ENCODE assay signal across 15 cellular contexts in genomic region chr2:204860249-204860648, GRCh38.
A peak's percentile ranks its signal among the peaks of the same experiment; 100 is the strongest.
DNase-seq lines count a peak whose midpoint lies in the region; ATAC-seq and TF ChIP-seq lines count a peak whose summit lies in the region.
"Had no signal": no experiment of that assay in that cellular context is flagged by ENCODE, and none has a peak within 500 bp of the region (broad histone marks: within the 10 kb centered on the region; RNA-seq: fewer than 3 reads in every experiment).

No MANE protein-coding gene starts in this region.

- DNase-seq in GM23248, result peak; percentile 53
- DNase-seq in NCI-H82 (lab: John Stamatoyannopoulos, UW), result peak; percentile 91
- DNase-seq in globus pallidus (ENCODE audit: low spot score), result peak; percentile 58
- DNase-seq in HUDEP-2 (lab: John Stamatoyannopoulos, UW; ENCODE audit: unreplicated experiment in 76 of 76), result no peak
- DNase-seq in coronary artery (ENCODE audit: low spot score), result no peak
- DNase-seq in cortex of kidney (lab: John Stamatoyannopoulos, UW), result no peak
- DNase-seq in upper lobe of left lung, result no peak
- DNase-seq: activated CD8-positive, alpha-beta memory T cell treated with anti-CD3 and anti-CD28 coated beads for 24 hours; lower lobe of right lung; NCI-H1930; nephron progenitor cell; stimulated activated CD4-positive, alpha-beta T cell treated with anti-CD3 and anti-CD28 coated beads, Interleukin-2, amount 100 ng/mL, for 48 hours; T-cell had no signal

- no peak overlapping the region for H3K9ac ChIP-seq in GM23248
- no peak overlapping the region for H3K9ac ChIP-seq in rectal smooth muscle tissue (ENCODE audit: low read length)

- H3K4me1 ChIP-seq in GM23248 (ENCODE audit: insufficient read depth) (no peaks in the 10 kb centered on the region), rectal smooth muscle tissue (ENCODE audit: control insufficient read depth, insufficient read depth, low read length) (no peaks in the 10 kb centered on the region), upper lobe of left lung (no peaks in the 10 kb centered on the region)
- H3K4me1 ChIP-seq: lower lobe of right lung had no signal

- H3K9me3 ChIP-seq in GM23248 (ENCODE audit: low read depth), result no peaks in the 10 kb centered on the region
- no peaks in the 10 kb centered on the region for H3K9me3 ChIP-seq in upper lobe of left lung
- H3K9me3 ChIP-seq: esophagus muscularis mucosa, lower lobe of right lung had no signal

- WGBS in GM23248 (ENCODE audit: low coverage in 1 of 2, low lambda C conversion rate in 2 of 2, missing lambda C conversion rate in 2 of 2), 2 experiments, result 26 to 27% methylated on average over 6 of the region's 6 CpGs
- WGBS in upper lobe of left lung, 2 donors, result 77 to 82% methylated on average over 6 of the region's 6 CpGs

- no peak overlapping the region for H3K4me2 ChIP-seq in GM23248 (ENCODE audit: unreplicated experiment)

- H3K79me2 ChIP-seq in GM23248 (ENCODE audit: insufficient read depth), result no peaks in the 10 kb centered on the region

- no peaks in the 10 kb centered on the region for H3K9me2 ChIP-seq in GM23248 (ENCODE audit: insufficient read depth)

- no peaks in the 10 kb centered on the region for H4K20me1 ChIP-seq in GM23248 (ENCODE audit: insufficient read depth)

- no peak overlapping the region for H3K27ac ChIP-seq in GM23248
- peak overlapping the region; percentile 4 for H3K27ac ChIP-seq in rectal smooth muscle tissue (ENCODE audit: low read depth, low read length)
- H3K27ac ChIP-seq in coronary artery, result no peak overlapping the region
- no peak overlapping the region for H3K27ac ChIP-seq in upper lobe of left lung
- H3K27ac ChIP-seq: lower lobe of right lung had no signal

- no peak overlapping the region for H2AFZ ChIP-seq in GM23248

- no peaks in the 10 kb centered on the region for H3K36me3 ChIP-seq in GM23248 (ENCODE audit: low read depth)
- no peaks in the 10 kb centered on the region for H3K36me3 ChIP-seq in rectal smooth muscle tissue (ENCODE audit: control insufficient read depth, insufficient read depth, low read length)
- no peaks in the 10 kb centered on the region for H3K36me3 ChIP-seq in upper lobe of left lung
- H3K36me3 ChIP-seq: esophagus muscularis mucosa, lower lobe of right lung had no signal

- H3K27me3 ChIP-seq in GM23248 (replicated peaks; ENCODE audit: insufficient read depth) (no peaks in the 10 kb centered on the region), rectal smooth muscle tissue (ENCODE audit: control insufficient read depth, insufficient read depth, low read length) (no peaks in the 10 kb centered on the region), upper lobe of left lung (no peaks in the 10 kb centered on the region)
- H3K27me3 ChIP-seq: esophagus muscularis mucosa had no signal

- TF ChIP-seq POLR2A in upper lobe of left lung (IDR thresholded peaks at IDR 0.05), result no peak

- TF ChIP-seq CTCF in coronary artery (IDR thresholded peaks at IDR 0.05) (no peak), upper lobe of left lung (IDR thresholded peaks at IDR 0.05) (no peak)

- no peak for TF ChIP-seq EP300 in upper lobe of left lung (IDR thresholded peaks at IDR 0.05)

- no peak for ATAC-seq in upper lobe of left lung (ENCODE audit: low FRiP score in 2 of 2)
- ATAC-seq: lower lobe of right lung, T-cell had no signal

- H3F3A ChIP-seq in GM23248 (ENCODE audit: insufficient read depth), result no peaks in the 10 kb centered on the region

- in situ Hi-C loops in GM23248 (cut with MboI), result no loop called here

- H3K4me3 ChIP-seq in GM23248 (no peak overlapping the region), rectal smooth muscle tissue (ENCODE audit: low read length) (no peak overlapping the region), coronary artery (no peak overlapping the region), upper lobe of left lung (no peak overlapping the region)
- H3K4me3 ChIP-seq: esophagus muscularis mucosa, lower lobe of right lung had no signal

Comparison
In these comparisons a context has a peak if more than half of its experiments do, and no peak if none do; other contexts are left out.
1. DNase-seq: peak in GM23248 (single experiment), NCI-H82 (single experiment) and globus pallidus (single experiment); none in HUDEP-2 (0 of 76), coronary artery (single experiment), cortex of kidney (single experiment) and upper lobe of left lung (0 of 2).